In genomic region chr19:38683393-38684077, GRCh38 we compare ENCODE assay signal across 8 cellular contexts. TPM values are rescaled to one million over a fixed set of nuclear protein-coding genes. Genes with fewer than 3 reads are reported as not detected.
DNase-seq lines count a peak whose midpoint lies in the region; ATAC-seq and FAIRE-seq lines count a peak whose summit lies in the region.

No MANE protein-coding gene starts in this region.

- H3K4me3 Mint-ChIP-seq in activated T-helper 17 cell treated with anti-CD3 and anti-CD28 coated beads, Interleukin-2, amount 50 U/mL, for 72 hours: peak overlapping the region; percentile 75

- FAIRE-seq in urothelium cell line (lab: Jason Lieb, UNC): peak; percentile 50

- ATAC-seq in activated T-helper 17 cell treated with anti-CD3 and anti-CD28 coated beads, Interleukin-2, amount 50 U/mL, for 72 hours (replicated peaks): peak; percentile 75
- no peak for ATAC-seq in HG03520 (IDR thresholded peaks at IDR 0.05; ENCODE audit: unreplicated experiment)

- peaks cover 61% of the 10 kb centered on the region for H3K4me1 Mint-ChIP-seq in activated T-helper 17 cell treated with anti-CD3 and anti-CD28 coated beads, Interleukin-2, amount 50 U/mL, for 72 hours

- H3K9me3 Mint-ChIP-seq in activated T-helper 17 cell treated with anti-CD3 and anti-CD28 coated beads, Interleukin-2, amount 50 U/mL, for 72 hours: no peaks in the 10 kb centered on the region

- peaks cover 22% of the 10 kb centered on the region for H3K36me3 Mint-ChIP-seq in activated T-helper 17 cell treated with anti-CD3 and anti-CD28 coated beads, Interleukin-2, amount 50 U/mL, for 72 hours (ENCODE audit: low read depth)

- peak; percentile 58 for DNase-seq in NCI-H345 (lab: John Stamatoyannopoulos, UW)
- no peak for DNase-seq in NCI-H345 treated with DMSO at 0.1 percent for 48 hours (lab: John Stamatoyannopoulos, UW; ENCODE audit: unreplicated experiment)
- peak; percentile 84 for DNase-seq in OCI-M2 (lab: John Stamatoyannopoulos, UW; ENCODE audit: unreplicated experiment)
- DNase-seq in fibroblast of the conjunctiva (ENCODE audit: low read depth): peak; percentile 57
- peak; percentile 44 for DNase-seq in occipital lobe (lab: John Stamatoyannopoulos, UW)
- peak; percentile 92 for DNase-seq in urothelium cell line (ENCODE audit: low spot score)

- peak overlapping the region; percentile 91 for H3K27ac Mint-ChIP-seq in activated T-helper 17 cell treated with anti-CD3 and anti-CD28 coated beads, Interleukin-2, amount 50 U/mL, for 72 hours

- no peaks in the 10 kb centered on the region for H3K27me3 Mint-ChIP-seq in activated T-helper 17 cell treated with anti-CD3 and anti-CD28 coated beads, Interleukin-2, amount 50 U/mL, for 72 hours

RNA-seq across cellular contexts. Expression of gene ACTN4, which starts 36.1 kb away (rescaled TPM):
- 100 to 1,000 TPM; 312 to 393 TPM for total RNA-seq in activated T-helper 17 cell treated with anti-CD3 and anti-CD28 coated beads, Interleukin-2, amount 50 U/mL, for 72 hours
- total RNA-seq in occipital lobe: 53.2 TPM
